Comparison of ENCODE assay signal across 29 cellular contexts in genomic region chr17:69822314-69822875, GRCh38.
"Had no signal": no experiment of that assay in that cellular context is flagged by ENCODE, and none has a peak within 500 bp of the region (broad histone marks: within the 10 kb centered on the region; RNA-seq: fewer than 3 reads in every experiment).

No MANE protein-coding gene starts in this region.

- H3K27ac ChIP-seq: ascending aorta, brain microvascular endothelial cell, coronary artery, dorsolateral prefrontal cortex, gastrocnemius medialis, heart left ventricle had no signal

- H3K27ac Mint-ChIP-seq: activated CD4-positive, alpha-beta memory T cell treated with anti-CD3 and anti-CD28 coated beads, Interleukin-2, amount 10 ng/mL, durations not matched to agents 7 days and 5 days; activated CD4-positive, alpha-beta T cell treated with anti-CD3 and anti-CD28 coated beads, Interleukin-2, amount 10 ng/mL, durations not matched to agents 7 days and 5 days; activated naive CD4-positive, alpha-beta T cell treated with anti-CD3 and anti-CD28 coated beads, Interleukin-2, amount 10 ng/mL, durations not matched to agents 7 days and 5 days; activated naive CD4-positive, alpha-beta T cell treated with anti-CD3 and anti-CD28 coated beads, Interleukin-2, amount 50 U/mL, for 72 hours; activated naive CD8-positive, alpha-beta T cell treated with anti-CD3 and anti-CD28 coated beads, Interleukin-2, amount 10 ng/mL, durations not matched to agents 7 days and 5 days; activated T-cell treated with anti-CD3 and anti-CD28 coated beads, Interleukin-2, amount 50 U/mL, for 24 hours; activated T-cell treated with anti-CD3 and anti-CD28 coated beads, Interleukin-2, amount 50 U/mL, for 72 hours; dendritic cell treated with granulocyte-macrophage colony-stimulating factor and Interleukin-4, amounts not matched to agents 40 ng/mL and 50 ng/mL, for 4 days; endodermal cell had no signal

- DNase-seq: activated CD4-positive, alpha-beta memory T cell treated with anti-CD3 and anti-CD28 coated beads, Interleukin-2, amount 10 ng/mL, durations not matched to agents 7 days and 5 days; activated CD4-positive, alpha-beta T cell treated with anti-CD3 and anti-CD28 coated beads for 4 hours; activated CD4-positive, alpha-beta T cell treated with anti-CD3 and anti-CD28 coated beads, Interleukin-2, amount 10 ng/mL, durations not matched to agents 7 days and 5 days; activated CD4-positive, alpha-beta T cell treated with anti-CD3 and anti-CD28 coated beads, Interleukin-2, amount 50 U/mL, for 4 hours; activated CD4-positive, CD25-positive, alpha-beta regulatory T cell; activated CD4-positive, CD25-positive, alpha-beta regulatory T cell treated with anti-CD3 and anti-CD28 coated beads, Interleukin-2, amount 50 U/mL, for 72 hours; activated CD8-positive, alpha-beta memory T cell treated with anti-CD3 and anti-CD28 coated beads, Interleukin-2, amount 50 U/mL, for 48 hours; activated gamma-delta T cell; activated naive CD4-positive, alpha-beta T cell; activated naive CD4-positive, alpha-beta T cell treated with anti-CD3 and anti-CD28 coated beads, Interleukin-2, amount 10 ng/mL, durations not matched to agents 7 days and 5 days; activated naive CD8-positive, alpha-beta T cell treated with anti-CD3 and anti-CD28 coated beads, Interleukin-2, amount 10 ng/mL, durations not matched to agents 7 days and 5 days; activated T-cell treated with anti-CD3 and anti-CD28 coated beads for 4 hours; activated T-cell treated with anti-CD3 and anti-CD28 coated beads, Interleukin-2, amount 50 U/mL, for 24 hours; activated T-cell treated with anti-CD3 and anti-CD28 coated beads, Interleukin-2, amount 50 U/mL, for 72 hours; brain microvascular endothelial cell; dorsolateral prefrontal cortex; effector memory CD4-positive, alpha-beta T cell; endodermal cell; foreskin fibroblast; gastrocnemius medialis; glutamatergic neuron; heart left ventricle; T-helper 2 cell had no signal

- H3K36me3 ChIP-seq: ascending aorta, brain microvascular endothelial cell, gastrocnemius medialis, heart left ventricle had no signal

- H3K4me3 ChIP-seq: ascending aorta, coronary artery, dorsolateral prefrontal cortex, gastrocnemius medialis, heart left ventricle had no signal

- ATAC-seq: activated naive CD4-positive, alpha-beta T cell treated with anti-CD3 and anti-CD28 coated beads, Interleukin-2, amount 50 U/mL, for 72 hours; activated T-cell treated with anti-CD3 and anti-CD28 coated beads, Interleukin-2, amount 50 U/mL, for 72 hours; esophagus mucosa; gastrocnemius medialis; heart left ventricle had no signal

- H3K9me3 ChIP-seq: ascending aorta had no signal

- H3K4me1 Mint-ChIP-seq: activated CD4-positive, alpha-beta memory T cell treated with anti-CD3 and anti-CD28 coated beads, Interleukin-2, amount 10 ng/mL, durations not matched to agents 7 days and 5 days; activated CD4-positive, alpha-beta T cell treated with anti-CD3 and anti-CD28 coated beads, Interleukin-2, amount 10 ng/mL, durations not matched to agents 7 days and 5 days; activated naive CD4-positive, alpha-beta T cell treated with anti-CD3 and anti-CD28 coated beads, Interleukin-2, amount 10 ng/mL, durations not matched to agents 7 days and 5 days; activated naive CD8-positive, alpha-beta T cell treated with anti-CD3 and anti-CD28 coated beads, Interleukin-2, amount 10 ng/mL, durations not matched to agents 7 days and 5 days; central memory CD8-positive, alpha-beta T cell; endodermal cell had no signal

- H3K27me3 Mint-ChIP-seq: activated CD4-positive, alpha-beta memory T cell treated with anti-CD3 and anti-CD28 coated beads, Interleukin-2, amount 10 ng/mL, durations not matched to agents 7 days and 5 days; activated CD4-positive, alpha-beta T cell treated with anti-CD3 and anti-CD28 coated beads, Interleukin-2, amount 10 ng/mL, durations not matched to agents 7 days and 5 days; activated naive CD4-positive, alpha-beta T cell treated with anti-CD3 and anti-CD28 coated beads, Interleukin-2, amount 10 ng/mL, durations not matched to agents 7 days and 5 days; activated naive CD8-positive, alpha-beta T cell treated with anti-CD3 and anti-CD28 coated beads, Interleukin-2, amount 10 ng/mL, durations not matched to agents 7 days and 5 days; activated T-cell treated with anti-CD3 and anti-CD28 coated beads, Interleukin-2, amount 50 U/mL, for 24 hours; central memory CD8-positive, alpha-beta T cell had no signal

- H3K36me3 Mint-ChIP-seq: activated naive CD4-positive, alpha-beta T cell treated with anti-CD3 and anti-CD28 coated beads, Interleukin-2, amount 10 ng/mL, durations not matched to agents 7 days and 5 days; activated naive CD4-positive, alpha-beta T cell treated with anti-CD3 and anti-CD28 coated beads, Interleukin-2, amount 50 U/mL, for 72 hours; activated naive CD8-positive, alpha-beta T cell treated with anti-CD3 and anti-CD28 coated beads, Interleukin-2, amount 10 ng/mL, durations not matched to agents 7 days and 5 days had no signal

- H3K4me1 ChIP-seq: gastrocnemius medialis had no signal

- H3K4me3 Mint-ChIP-seq: activated CD4-positive, alpha-beta memory T cell treated with anti-CD3 and anti-CD28 coated beads, Interleukin-2, amount 10 ng/mL, durations not matched to agents 7 days and 5 days; activated CD4-positive, alpha-beta T cell treated with anti-CD3 and anti-CD28 coated beads, Interleukin-2, amount 10 ng/mL, durations not matched to agents 7 days and 5 days; activated naive CD4-positive, alpha-beta T cell treated with anti-CD3 and anti-CD28 coated beads, Interleukin-2, amount 10 ng/mL, durations not matched to agents 7 days and 5 days; activated naive CD8-positive, alpha-beta T cell treated with anti-CD3 and anti-CD28 coated beads, Interleukin-2, amount 10 ng/mL, durations not matched to agents 7 days and 5 days; activated T-cell treated with anti-CD3 and anti-CD28 coated beads, Interleukin-2, amount 50 U/mL, for 24 hours; activated T-cell treated with anti-CD3 and anti-CD28 coated beads, Interleukin-2, amount 50 U/mL, for 72 hours; central memory CD8-positive, alpha-beta T cell; dendritic cell treated with granulocyte-macrophage colony-stimulating factor and Interleukin-4, amounts not matched to agents 40 ng/mL and 50 ng/mL, for 4 days; endodermal cell had no signal

- H3K27me3 ChIP-seq: ascending aorta, brain microvascular endothelial cell, dorsolateral prefrontal cortex, gastrocnemius medialis, heart left ventricle had no signal
